23 cellular contexts compared by ENCODE assay signal in the genomic region with DNA sequence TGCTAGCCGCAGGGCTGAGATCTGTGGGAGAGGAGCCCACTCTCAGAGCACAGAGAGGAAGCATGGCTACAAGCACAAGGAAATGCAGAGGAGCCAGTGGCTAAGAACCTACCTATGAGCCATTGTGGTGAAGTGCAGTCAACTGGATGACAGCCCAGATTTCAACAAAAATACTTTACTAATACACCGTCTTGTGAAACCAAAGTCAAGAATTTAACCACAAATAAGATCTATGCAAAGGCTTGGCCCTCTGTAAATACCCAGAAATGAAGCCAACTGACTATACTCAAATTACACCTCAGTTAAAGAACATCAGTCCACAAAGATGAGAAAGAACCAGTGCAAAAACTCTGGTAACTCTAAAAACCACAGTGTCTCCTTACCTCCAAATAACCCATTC. TPM values are rescaled to one million over a fixed set of nuclear protein-coding genes. Genes with fewer than 3 reads are reported as not detected.
DNase-seq lines count a peak whose midpoint lies in the region; ATAC-seq, FAIRE-seq and TF ChIP-seq lines count a peak whose summit lies in the region.
"Had no signal": no experiment of that assay in that cellular context is flagged by ENCODE, and none has a peak within 500 bp of the region (broad histone marks: within the 10 kb centered on the region; RNA-seq: fewer than 3 reads in every experiment).

No MANE protein-coding gene starts in this region.

- no peak overlapping the region for H3K4me3 ChIP-seq in epithelial cell of proximal tubule (ENCODE audit: low read depth, low read length)
- H3K4me3 ChIP-seq: adrenal gland, colonic mucosa, hepatocyte, mucosa of descending colon had no signal

- peak; percentile 83 for FAIRE-seq in RCC 7860 (lab: Jason Lieb, UNC)
- FAIRE-seq: GM12892, H54 had no signal

- ATAC-seq in GM18498 (IDR thresholded peaks at IDR 0.05; ENCODE audit: unreplicated experiment) (no peak), GM18870 (IDR thresholded peaks at IDR 0.05; ENCODE audit: unreplicated experiment) (no peak)
- ATAC-seq: left cardiac atrium, mucosa of descending colon, sciatic nerve had no signal

- TF ChIP-seq CTCF in epithelial cell of proximal tubule (conservative IDR thresholded peaks at IDR 0.05; ENCODE audit: low read depth, low read length): no peak

- DNase-seq in H4 (ENCODE audit: low spot score): peak; percentile 90
- peak; percentile 38 for DNase-seq in RCC 7860 (ENCODE audit: low spot score)
- peak; percentile 78 for DNase-seq in epithelial cell of proximal tubule (ENCODE audit: low read depth)
- peak; percentile 49 for DNase-seq in non-pigmented ciliary epithelial cell (ENCODE audit: low read depth)
- no peak for DNase-seq in RPMI8226
- no peak for DNase-seq in AML-193 (lab: John Stamatoyannopoulos, UW)
- DNase-seq: adrenal gland, colonic mucosa, COR-L47, GDM1, left cardiac atrium, NCI-H2029, NCI-H524 treated with DMSO at 0.1 percent for 48 hours, nucleus accumbens, SW 1271 had no signal

RNA-seq across cellular contexts. Expression of gene PTCHD4, which starts 40.1 kb away (rescaled TPM):
- total RNA-seq in H4 (2014; rRNA removed; shearing (Covaris generic)): 3.9 and 4.7 TPM in 2 replicates
- total RNA-seq in epithelial cell of proximal tubule: 0.07 and 1.3 TPM in 2 replicates
- total RNA-seq: activated CD8-positive, alpha-beta memory T cell treated with anti-CD3 and anti-CD28 coated beads for 36 hours; colonic mucosa had no signal

Comparison
In these comparisons a context has a peak if more than half of its experiments do, and no peak if none do; other contexts are left out.
1. DNase-seq: peak in H4 (single experiment), RCC 7860 (single experiment), epithelial cell of proximal tubule (single experiment) and non-pigmented ciliary epithelial cell (single experiment); none in RPMI8226 (single experiment) and AML-193 (0 of 2).